10 cellular contexts compared by ENCODE assay signal in the genomic region with DNA sequence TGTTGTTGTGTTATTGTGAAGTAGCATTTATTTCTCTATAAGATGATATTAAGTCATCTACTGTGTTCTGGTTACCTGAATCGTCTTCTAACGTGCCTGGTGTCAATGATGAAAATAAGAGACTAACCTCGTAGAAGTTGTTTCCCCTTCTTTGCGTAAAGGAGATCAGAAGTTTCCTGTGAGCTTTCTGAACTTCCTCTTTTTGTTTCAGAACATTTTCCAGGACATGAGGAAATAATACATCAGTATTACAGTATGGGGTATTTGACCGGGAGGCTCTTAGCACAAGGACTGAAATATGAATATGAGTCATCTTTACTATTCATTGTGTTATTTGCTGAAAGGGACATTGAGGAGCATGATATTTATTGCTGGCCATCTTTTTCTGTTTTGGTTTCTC. TPM values are rescaled to one million over a fixed set of nuclear protein-coding genes. Genes with fewer than 3 reads are reported as not detected.
DNase-seq lines count a peak whose midpoint lies in the region; ATAC-seq lines count a peak whose summit lies in the region.
"Had no signal": no experiment of that assay in that cellular context is flagged by ENCODE, and none has a peak within 500 bp of the region (broad histone marks: within the 10 kb centered on the region; RNA-seq: fewer than 3 reads in every experiment).

No MANE protein-coding gene starts in this region.

- CTCF ChIA-PET in activated CD4-positive, alpha-beta T cell treated with anti-CD3 and anti-CD28 coated beads for 36 hours (lab: Charles Lee): no interaction called here

- H3K9me3 ChIP-seq in subcutaneous abdominal adipose tissue (ENCODE audit: control insufficient read depth in 5 of 5, low read length in 5 of 5): no peaks in the 10 kb centered on the region

- no peak for ATAC-seq in activated CD4-positive, alpha-beta T cell treated with anti-CD3 and anti-CD28 coated beads for 36 hours

- peak overlapping the region; percentile 74 for H3K4me3 Mint-ChIP-seq in activated CD4-positive, alpha-beta T cell treated with anti-CD3 and anti-CD28 coated beads for 36 hours

- POLR2A ChIA-PET in activated CD4-positive, alpha-beta T cell treated with anti-CD3 and anti-CD28 coated beads for 36 hours (lab: Charles Lee): no interaction called here

- H3K4me1 Mint-ChIP-seq in activated CD4-positive, alpha-beta T cell treated with anti-CD3 and anti-CD28 coated beads for 36 hours: peaks cover 25% of the 10 kb centered on the region

- no peaks in the 10 kb centered on the region for H3K9me3 Mint-ChIP-seq in activated CD4-positive, alpha-beta T cell treated with anti-CD3 and anti-CD28 coated beads for 36 hours (ENCODE audit: low read depth)

- H3K27ac ChIP-seq in subcutaneous abdominal adipose tissue (ENCODE audit: low read depth, low read length): peak overlapping the region; percentile 76
- H3K27ac ChIP-seq: 22Rv1, PC-9 had no signal

- intact Hi-C loops in activated CD4-positive, alpha-beta T cell treated with anti-CD3 and anti-CD28 coated beads for 36 hours (cut with DNase I, micrococcal nuclease): loop anchor here in 1 of 2 experiments (10.0 kb wide), 1 partner anchor 1609 kb away; a partner anchor contains a TSS

- H3K9ac ChIP-seq in subcutaneous abdominal adipose tissue (ENCODE audit: low read length in 5 of 5): peak overlapping the region in 2 of 5 donors; percentile 57 to 59

- no peak for DNase-seq in activated CD4-positive, alpha-beta T cell treated with anti-CD3 and anti-CD28 coated beads for 36 hours
- DNase-seq in activated CD4-positive, alpha-beta T cell treated with anti-CD3 and anti-CD28 coated beads, Interleukin-2, amount 50 U/mL, for 48 hours: no peak
- peak; percentile 10 for DNase-seq in NCI-H69 (lab: John Stamatoyannopoulos, UW)
- DNase-seq in foreskin melanocyte: peak; percentile 83
- DNase-seq in stimulated activated CD4-positive, alpha-beta T cell treated with anti-CD3 and anti-CD28 coated beads, Interleukin-1b, Interleukin-23, amount 100 ng/mL, for 48 hours: no peak
- no peak for DNase-seq in NCI-H2107 (lab: John Stamatoyannopoulos, UW)
- no peak for DNase-seq in NCI-H2029 (lab: John Stamatoyannopoulos, UW)

- no peaks in the 10 kb centered on the region for H3K27me3 ChIP-seq in subcutaneous abdominal adipose tissue (ENCODE audit: control insufficient read depth in 5 of 5, insufficient read depth in 4 of 5, low read length in 5 of 5)

- no peaks in the 10 kb centered on the region for H3K27me3 Mint-ChIP-seq in activated CD4-positive, alpha-beta T cell treated with anti-CD3 and anti-CD28 coated beads for 36 hours

- H3K27ac Mint-ChIP-seq in activated CD4-positive, alpha-beta T cell treated with anti-CD3 and anti-CD28 coated beads for 36 hours: no peak overlapping the region

- peaks cover 0 to 30% (median 19%) of the 10 kb centered on the region in 5 donors for H3K4me1 ChIP-seq in subcutaneous abdominal adipose tissue (ENCODE audit: control insufficient read depth in 5 of 5, insufficient read depth in 5 of 5, low read length in 5 of 5)

- H3K4me3 ChIP-seq in subcutaneous abdominal adipose tissue (ENCODE audit: low read depth in 1 of 5, low read length in 5 of 5): peak overlapping the region in 4 of 5 donors; percentile 80 to 89 (median 84)
- H3K4me3 ChIP-seq: PC-9 had no signal

- no peaks in the 10 kb centered on the region for H3K36me3 ChIP-seq in subcutaneous abdominal adipose tissue (ENCODE audit: control insufficient read depth in 5 of 5, insufficient read depth in 5 of 5, low read length in 5 of 5)

- H3K36me3 Mint-ChIP-seq in activated CD4-positive, alpha-beta T cell treated with anti-CD3 and anti-CD28 coated beads for 36 hours (ENCODE audit: low read depth): no peaks in the 10 kb centered on the region

RNA-seq across cellular contexts. Expression of a gene that starts 1.3 kb away (rescaled TPM):
- 1 to 10 TPM in 1 of 2 experiments, under 1 TPM in 1; 0.73 to 1.1 TPM for total RNA-seq in activated CD4-positive, alpha-beta T cell treated with anti-CD3 and anti-CD28 coated beads for 36 hours

Comparison
In these comparisons a context has a peak if more than half of its experiments do, and no peak if none do; other contexts are left out.
1. DNase-seq: peak in NCI-H69 (single experiment) and foreskin melanocyte (single experiment); none in activated CD4-positive, alpha-beta T cell treated with anti-CD3 and anti-CD28 coated beads for 36 hours (single experiment), activated CD4-positive, alpha-beta T cell treated with anti-CD3 and anti-CD28 coated beads, Interleukin-2, amount 50 U/mL, for 48 hours (0 of 2), stimulated activated CD4-positive, alpha-beta T cell treated with anti-CD3 and anti-CD28 coated beads, Interleukin-1b, Interleukin-23, amount 100 ng/mL, for 48 hours (single experiment), NCI-H2107 (single experiment) and NCI-H2029 (single experiment).